ENCODE assay signal across 10 cellular contexts in the genomic region with DNA sequence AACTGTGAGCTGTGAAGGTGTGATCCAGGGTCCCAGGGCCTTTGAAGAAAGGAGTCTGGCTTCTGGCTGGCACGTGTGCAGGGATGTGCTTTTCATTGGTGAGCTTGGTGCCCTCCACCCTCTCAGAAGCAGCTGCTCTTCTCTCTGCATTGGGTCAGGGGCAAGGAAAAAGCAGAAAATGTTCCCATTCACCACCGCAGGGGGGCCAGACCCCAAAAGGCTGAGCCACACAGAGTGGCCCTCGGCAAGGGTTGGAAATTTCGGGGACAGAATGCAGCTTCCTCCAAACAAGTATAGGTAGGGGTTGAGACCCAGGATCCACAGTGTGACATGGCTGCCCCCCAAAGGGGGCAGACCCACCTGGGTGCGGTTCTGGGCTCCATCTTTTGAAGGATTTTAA. TPM values are rescaled to one million over a fixed set of nuclear protein-coding genes. Genes with fewer than 3 reads are reported as not detected.
DNase-seq lines count a peak whose midpoint lies in the region; ATAC-seq, FAIRE-seq and TF ChIP-seq lines count a peak whose summit lies in the region.
"Had no signal": no experiment of that assay in that cellular context is flagged by ENCODE, and none has a peak within 500 bp of the region (broad histone marks: within the 10 kb centered on the region; RNA-seq: fewer than 3 reads in every experiment).

No MANE protein-coding gene starts in this region.

- no peak overlapping the region for H2AFZ ChIP-seq in HepG2 (ENCODE audit: low read length)

- CTCF ChIA-PET in HepG2 (lab: Yijun Ruan, JAX; ENCODE audit: low intra/inter-chr PET ratio, low total read pairs): no interaction called here

- intact Hi-C loops in heart left ventricle (cut with DNase I) (loop anchor here in 4 of 10 donors (5.0 kb wide), 3 partner anchors 53 to 153 kb away; a partner anchor contains a TSS), cardiac septum (cut with DNase I) (no loop called here), HepG2 (cut with micrococcal nuclease; ENCODE audit: unreplicated experiment) (loop anchor here (5.0 kb wide), 1 partner anchor 33 kb away; no protein-coding TSS in a partner anchor)

- no peak for DNase-seq in heart left ventricle
- DNase-seq in cardiac septum (ENCODE audit: low spot score): no peak
- no peak for DNase-seq in T-helper 17 cell
- DNase-seq in HepG2 (ENCODE audit: low spot score): no peak
- DNase-seq in tibial nerve (ENCODE audit: low spot score in 2 of 2): no peak
- no peak for DNase-seq in epidermal melanocyte (ENCODE audit: insufficient read length, low spot score)
- DNase-seq in HK-2 (ENCODE audit: unreplicated experiment): no peak

- H3K4me3 ChIP-seq in heart left ventricle (peak overlapping the region in 7 of 12 donors; percentile 7 to 98 (median 77)), HepG2 (replicated peaks in 1 of 3; ENCODE audit: insufficient read depth in 1 of 3, low read depth in 2 of 3, low read length in 3 of 3) (no peak overlapping the region), tibial nerve (peak overlapping the region in 1 of 4 donors; percentile 93)

- ATAC-seq in heart left ventricle (no peak), T-helper 17 cell (no peak), HepG2 (no peak), HG03354 (IDR thresholded peaks at IDR 0.05; ENCODE audit: poor library complexity, severe bottlenecking, unreplicated experiment) (no peak)
- ATAC-seq: left colon had no signal

- no peak for FAIRE-seq in HepG2 (lab: Jason Lieb, UNC)

- H3K9me3 ChIP-seq in heart left ventricle: no peaks in the 10 kb centered on the region
- H3K9me3 ChIP-seq in T-helper 17 cell (ENCODE audit: control insufficient read depth, low read length, poor library complexity, severe bottlenecking): no peaks in the 10 kb centered on the region
- H3K9me3 ChIP-seq in HepG2 (ENCODE audit: low read length): no peaks in the 10 kb centered on the region
- no peaks in the 10 kb centered on the region for H3K9me3 ChIP-seq in tibial nerve

- TF ChIP-seq CTCF in heart left ventricle (IDR thresholded peaks at IDR 0.05) (no peak), HepG2 (CRISPR knock-in tag; IDR thresholded peaks at IDR 0.05) (no peak), tibial nerve (IDR thresholded peaks at IDR 0.05) (no peak)

- H3K27ac Mint-ChIP-seq in T-helper 17 cell: peak overlapping the region; percentile 98

- TF ChIP-seq EP300 in HepG2 (IDR thresholded peaks at IDR 0.05; ENCODE audit: low read depth in 2 of 2, low read length in 2 of 2) (no peak), HepG2 (CRISPR knock-in tag; IDR thresholded peaks at IDR 0.05; ENCODE audit: borderline replicate concordance) (no peak), tibial nerve (IDR thresholded peaks at IDR 0.05) (no peak)

- peaks cover 7% of the 10 kb centered on the region for H3K36me3 Mint-ChIP-seq in T-helper 17 cell (ENCODE audit: low read depth)

- H3K4me2 ChIP-seq in HepG2 (ENCODE audit: low read depth, low read length): peak overlapping the region; percentile 86

- H3K4me3 Mint-ChIP-seq in T-helper 17 cell: peak overlapping the region; percentile 95

- peak overlapping the region; percentile 78; the same call in 1 of the 2 replicates for H3K9ac ChIP-seq in HepG2 (ENCODE audit: insufficient read depth, low read depth, low read length)

- TF ChIP-seq POLR2A in heart left ventricle (IDR thresholded peaks at IDR 0.05) (no peak), HepG2 (IDR thresholded peaks at IDR 0.05; ENCODE audit: insufficient read depth in 1 of 2, low read depth in 2 of 2, low read length in 2 of 2) (no peak), tibial nerve (IDR thresholded peaks at IDR 0.05) (no peak)

- in situ Hi-C loops in HepG2 (cut with HindIII; ENCODE audit: extremely low pct_ligation_motif_present, low pct_unique_long_range_greater_than_20kb): loop anchor here (10.0 kb wide), 1 partner anchor 240 kb away; a partner anchor contains a TSS

- BruUV-seq in HepG2 (replicated peaks; lab: Mats Ljungman, UMichigan): no TSS peak

- POLR2A ChIA-PET in HepG2 (lab: Yijun Ruan, JAX): interaction anchor here (1.4 to 3.5 kb wide), 4 partner anchors 9 to 153 kb away, joined by 4 to 21 read pairs (median 8); no protein-coding TSS in a partner anchor

- no peak for TF ChIP-seq RAD21 in HepG2 (CRISPR knock-in tag; IDR thresholded peaks at IDR 0.05)

- peaks cover 75% of the 10 kb centered on the region for H3K4me1 Mint-ChIP-seq in T-helper 17 cell

- 72 to 79% (median 75%) methylated on average over 5 of the region's 5 CpGs for WGBS in heart left ventricle, 4 donors
- 91% methylated on average over 5 of the region's 5 CpGs for WGBS in HepG2 (ENCODE audit: low lambda C conversion rate)
- 56 to 72% methylated on average over 4 to 5 of the region's 5 CpGs for WGBS in tibial nerve, 2 donors

- H3K27me3 Mint-ChIP-seq in T-helper 17 cell: no peaks in the 10 kb centered on the region

- H3K27me3 ChIP-seq in heart left ventricle (no peaks in the 10 kb centered on the region), HepG2 (ENCODE audit: control insufficient read depth in 1 of 2, insufficient read depth in 2 of 2, low read length in 2 of 2) (no peaks in the 10 kb centered on the region), tibial nerve (no peaks in the 10 kb centered on the region)

- peaks cover 49 to 90% (median 79%) of the 10 kb centered on the region in 12 donors for H3K4me1 ChIP-seq in heart left ventricle
- peaks cover 69% of the 10 kb centered on the region for H3K4me1 ChIP-seq in HepG2 (ENCODE audit: insufficient read depth, low read length)
- H3K4me1 ChIP-seq in tibial nerve: peaks cover 0 to 89% (median 79%) of the 10 kb centered on the region in 4 donors

- peak overlapping the region; percentile 49 to 98 (median 89) for H3K27ac ChIP-seq in heart left ventricle
- H3K27ac ChIP-seq in HepG2 (ENCODE audit: extremely low read length, insufficient read depth, low read length): no peak overlapping the region
- H3K27ac ChIP-seq in tibial nerve: peak overlapping the region in 3 of 4 donors; percentile 88 to 91 (median 88)

- peaks cover 17% of the 10 kb centered on the region for H4K20me1 ChIP-seq in HepG2 (ENCODE audit: insufficient read depth, low read length)

- H3K36me3 ChIP-seq in heart left ventricle (peaks cover 0 to 3% (median 0%) of the 10 kb centered on the region in 9 donors), HepG2 (replicated peaks in 1 of 2; ENCODE audit: control insufficient read depth in 1 of 2, insufficient read depth in 2 of 2, low read length in 2 of 2) (peaks cover 1 to 19% of the 10 kb centered on the region in 2 experiments; a peak in 3 of 5 replicates), tibial nerve (no peaks in the 10 kb centered on the region)

- H3K79me2 ChIP-seq in HepG2 (ENCODE audit: insufficient read depth, low read length): peaks cover 54% of the 10 kb centered on the region

RNA-seq across cellular contexts. Expression of a gene that starts 2.5 kb away (rescaled TPM):
- total RNA-seq in heart left ventricle: 10 to 100 TPM; 19.1 to 66.7 (median 28.4) TPM
- 10 to 100 TPM; 23.9 to 24.7 TPM for polyA plus RNA-seq in heart left ventricle
- 29.5 TPM for total RNA-seq in cardiac septum
- 100 to 1,000 TPM; 188 to 208 TPM for total RNA-seq in T-helper 17 cell
- 20.6 and 21.3 TPM in 2 replicates for total RNA-seq in HepG2 (2016; rRNA removed; fragmentation: Illumina TruSeq; extraction: Trizol)
- total RNA-seq in HepG2 (2016; cell fraction: cytosol; rRNA removed; fragmentation: Illumina TruSeq; extraction: Trizol; ENCODE audit: low read depth): 8.5 and 9.2 TPM in 2 replicates
- 17.5 and 21.5 TPM in 2 replicates for total RNA-seq in HepG2 (2016; cell fraction: insoluble cytoplasmic fraction; rRNA removed; fragmentation: Illumina TruSeq; extraction: Trizol)
- total RNA-seq in HepG2 (2016; cell fraction: membrane; rRNA removed; fragmentation: Illumina TruSeq; extraction: Trizol): 24.6 and 31.5 TPM in 2 replicates
- 22.6 and 23.4 TPM in 2 replicates for total RNA-seq in HepG2 (2016; cell fraction: nucleus; rRNA removed; fragmentation: Illumina TruSeq; extraction: Trizol)
- polyA plus RNA-seq in HepG2 (2011; rRNA removed): 12.5 and 18.8 TPM in 2 replicates
- 13.9 and 14.0 TPM in 2 replicates for polyA plus RNA-seq in HepG2 (2011; cell fraction: cytosol; rRNA removed)
- 67.4 and 72.0 TPM in 2 replicates for polyA plus RNA-seq in HepG2 (2011; cell fraction: nucleus; rRNA removed)
- 26.5 and 39.5 TPM in 2 replicates for polyA plus RNA-seq in HepG2 (2012)
- polyA plus RNA-seq in HepG2 (2016; cell fraction: cytosol; fragmentation: Illumina TruSeq; extraction: Trizol; ENCODE audit: low read depth): 10.3 and 12.4 TPM in 2 replicates
- 42.9 and 49.6 TPM in 2 replicates for polyA plus RNA-seq in HepG2 (2016; cell fraction: insoluble cytoplasmic fraction; fragmentation: Illumina TruSeq; extraction: Trizol; ENCODE audit: low read depth)
- 24.4 and 34.3 TPM in 2 replicates for polyA plus RNA-seq in HepG2 (2016; cell fraction: membrane; fragmentation: Illumina TruSeq; extraction: Trizol; ENCODE audit: low read depth)
- 80.5 and 84.1 TPM in 2 replicates for polyA plus RNA-seq in HepG2 (2016; cell fraction: nucleus; fragmentation: Illumina TruSeq; extraction: Trizol; ENCODE audit: insufficient read depth, low read depth)
- 34.0 and 51.8 TPM in 2 replicates for polyA minus RNA-seq in HepG2 (2011; rRNA and poly(A)+ RNA removed; ENCODE audit: low replicate concordance)
- 19.3 and 20.3 TPM in 2 replicates for polyA minus RNA-seq in HepG2 (2011; cell fraction: cytosol; rRNA and poly(A)+ RNA removed)
- 23.4 and 28.1 TPM in 2 replicates for polyA minus RNA-seq in HepG2 (2011; cell fraction: nucleus; rRNA and poly(A)+ RNA removed)
- total RNA-seq in tibial nerve: 10 to 100 TPM; 14.9 to 56.4 (median 24.5) TPM

RNA-seq across cellular contexts. Expression of a gene that starts 28.2 kb away (rescaled TPM):
- 10 to 100 TPM in 2 of 9 donors, 1 to 10 TPM in 5, under 1 TPM in 2; 0.19 to 16.3 (median 7.8) TPM for total RNA-seq in heart left ventricle
- polyA plus RNA-seq in heart left ventricle: 1 to 10 TPM in 1 of 2 donors, not detected in 1; 5.8 TPM
- 7.9 TPM for total RNA-seq in cardiac septum
- under 1 TPM; 0.82 to 0.91 TPM for total RNA-seq in T-helper 17 cell
- total RNA-seq in HepG2 (2016; rRNA removed; fragmentation: Illumina TruSeq; extraction: Trizol): not detected in 2 replicates
- not detected in 2 replicates for total RNA-seq in HepG2 (2016; cell fraction: cytosol; rRNA removed; fragmentation: Illumina TruSeq; extraction: Trizol; ENCODE audit: low read depth)
- total RNA-seq in HepG2 (2016; cell fraction: insoluble cytoplasmic fraction; rRNA removed; fragmentation: Illumina TruSeq; extraction: Trizol): not detected in 2 replicates
- total RNA-seq in HepG2 (2016; cell fraction: membrane; rRNA removed; fragmentation: Illumina TruSeq; extraction: Trizol): not detected in 2 replicates
- not detected in 2 replicates for total RNA-seq in HepG2 (2016; cell fraction: nucleus; rRNA removed; fragmentation: Illumina TruSeq; extraction: Trizol)
- polyA plus RNA-seq in HepG2 (2011; rRNA removed): not detected in 2 replicates
- polyA plus RNA-seq in HepG2 (2011; cell fraction: cytosol; rRNA removed): not detected in 2 replicates
- polyA plus RNA-seq in HepG2 (2011; cell fraction: nucleus; rRNA removed): 0.17 and 0.26 TPM in 2 replicates
- not detected in 2 replicates for polyA plus RNA-seq in HepG2 (2012)
- polyA plus RNA-seq in HepG2 (2016; cell fraction: cytosol; fragmentation: Illumina TruSeq; extraction: Trizol; ENCODE audit: low read depth): not detected in 2 replicates
- not detected in 2 replicates for polyA plus RNA-seq in HepG2 (2016; cell fraction: insoluble cytoplasmic fraction; fragmentation: Illumina TruSeq; extraction: Trizol; ENCODE audit: low read depth)
- polyA plus RNA-seq in HepG2 (2016; cell fraction: membrane; fragmentation: Illumina TruSeq; extraction: Trizol; ENCODE audit: low read depth): not detected in 2 replicates
- polyA plus RNA-seq in HepG2 (2016; cell fraction: nucleus; fragmentation: Illumina TruSeq; extraction: Trizol; ENCODE audit: insufficient read depth, low read depth): not detected in 2 replicates
- 0.07 TPM in 1 of 2 replicates, not detected in the other for polyA minus RNA-seq in HepG2 (2011; rRNA and poly(A)+ RNA removed; ENCODE audit: low replicate concordance)
- not detected in 2 replicates for polyA minus RNA-seq in HepG2 (2011; cell fraction: cytosol; rRNA and poly(A)+ RNA removed)
- polyA minus RNA-seq in HepG2 (2011; cell fraction: nucleus; rRNA and poly(A)+ RNA removed): not detected in 2 replicates
- total RNA-seq in tibial nerve: under 1 TPM in 1 of 4 donors, not detected in 3; 0.42 TPM

RNA-seq across cellular contexts. Expression of a gene that starts 35.8 kb away (rescaled TPM):
- not detected for total RNA-seq in heart left ventricle
- polyA plus RNA-seq in heart left ventricle: not detected
- not detected for total RNA-seq in cardiac septum
- not detected for total RNA-seq in T-helper 17 cell
- not detected in 2 replicates for total RNA-seq in HepG2 (2016; rRNA removed; fragmentation: Illumina TruSeq; extraction: Trizol)
- total RNA-seq in HepG2 (2016; cell fraction: cytosol; rRNA removed; fragmentation: Illumina TruSeq; extraction: Trizol; ENCODE audit: low read depth): not detected in 2 replicates
- not detected in 2 replicates for total RNA-seq in HepG2 (2016; cell fraction: insoluble cytoplasmic fraction; rRNA removed; fragmentation: Illumina TruSeq; extraction: Trizol)
- not detected in 2 replicates for total RNA-seq in HepG2 (2016; cell fraction: membrane; rRNA removed; fragmentation: Illumina TruSeq; extraction: Trizol)
- total RNA-seq in HepG2 (2016; cell fraction: nucleus; rRNA removed; fragmentation: Illumina TruSeq; extraction: Trizol): not detected in 2 replicates
- 0.07 and 0.09 TPM in 2 replicates for polyA plus RNA-seq in HepG2 (2011; rRNA removed)
- polyA plus RNA-seq in HepG2 (2011; cell fraction: cytosol; rRNA removed): 0.03 and 0.13 TPM in 2 replicates
- 0.03 TPM in 1 of 2 replicates, not detected in the other for polyA plus RNA-seq in HepG2 (2011; cell fraction: nucleus; rRNA removed)
- polyA plus RNA-seq in HepG2 (2012): 0.12 and 0.23 TPM in 2 replicates
- polyA plus RNA-seq in HepG2 (2016; cell fraction: cytosol; fragmentation: Illumina TruSeq; extraction: Trizol; ENCODE audit: low read depth): not detected in 2 replicates
- not detected in 2 replicates for polyA plus RNA-seq in HepG2 (2016; cell fraction: insoluble cytoplasmic fraction; fragmentation: Illumina TruSeq; extraction: Trizol; ENCODE audit: low read depth)
- polyA plus RNA-seq in HepG2 (2016; cell fraction: membrane; fragmentation: Illumina TruSeq; extraction: Trizol; ENCODE audit: low read depth): not detected in 2 replicates
- not detected in 2 replicates for polyA plus RNA-seq in HepG2 (2016; cell fraction: nucleus; fragmentation: Illumina TruSeq; extraction: Trizol; ENCODE audit: insufficient read depth, low read depth)
- 0.05 TPM in 1 of 2 replicates, not detected in the other for polyA minus RNA-seq in HepG2 (2011; rRNA and poly(A)+ RNA removed; ENCODE audit: low replicate concordance)
- polyA minus RNA-seq in HepG2 (2011; cell fraction: cytosol; rRNA and poly(A)+ RNA removed): not detected in 2 replicates
- polyA minus RNA-seq in HepG2 (2011; cell fraction: nucleus; rRNA and poly(A)+ RNA removed): not detected in 2 replicates
- total RNA-seq in tibial nerve: not detected
- total RNA-seq: activated CD8-positive, alpha-beta memory T cell treated with anti-CD3 and anti-CD28 coated beads for 36 hours; left colon had no signal

RNA-seq across cellular contexts. Expression of a gene that starts 42.0 kb away (rescaled TPM):
- total RNA-seq in heart left ventricle (1 to 10 TPM in 5 of 9 donors, under 1 TPM in 1, not detected in 3; 0.14 to 3.3 (median 2.0) TPM), cardiac septum (0.67 TPM), T-helper 17 cell (under 1 TPM in 1 of 2 donors, not detected in 1; 0.20 TPM), HepG2 (2016; rRNA removed; fragmentation: Illumina TruSeq; extraction: Trizol) (not detected in 2 replicates), tibial nerve (not detected)
- polyA plus RNA-seq in heart left ventricle (1 to 10 TPM in 1 of 2 donors, under 1 TPM in 1; 0.06 to 1.5 TPM), HepG2 (2011; rRNA removed) (not detected in 2 replicates)
- total RNA-seq in HepG2 (2016; cell fraction: cytosol; rRNA removed; fragmentation: Illumina TruSeq; extraction: Trizol; ENCODE audit: low read depth): not detected in 2 replicates
- not detected in 2 replicates for total RNA-seq in HepG2 (2016; cell fraction: insoluble cytoplasmic fraction; rRNA removed; fragmentation: Illumina TruSeq; extraction: Trizol)
- not detected in 2 replicates for total RNA-seq in HepG2 (2016; cell fraction: membrane; rRNA removed; fragmentation: Illumina TruSeq; extraction: Trizol)
- not detected in 2 replicates for total RNA-seq in HepG2 (2016; cell fraction: nucleus; rRNA removed; fragmentation: Illumina TruSeq; extraction: Trizol)
- not detected in 2 replicates for polyA plus RNA-seq in HepG2 (2011; cell fraction: cytosol; rRNA removed)
- 0.05 TPM in 1 of 2 replicates, not detected in the other for polyA plus RNA-seq in HepG2 (2011; cell fraction: nucleus; rRNA removed)
- not detected in 2 replicates for polyA plus RNA-seq in HepG2 (2012)
- polyA plus RNA-seq in HepG2 (2016; cell fraction: cytosol; fragmentation: Illumina TruSeq; extraction: Trizol; ENCODE audit: low read depth): not detected in 2 replicates
- polyA plus RNA-seq in HepG2 (2016; cell fraction: insoluble cytoplasmic fraction; fragmentation: Illumina TruSeq; extraction: Trizol; ENCODE audit: low read depth): not detected in 2 replicates
- polyA plus RNA-seq in HepG2 (2016; cell fraction: membrane; fragmentation: Illumina TruSeq; extraction: Trizol; ENCODE audit: low read depth): not detected in 2 replicates
- polyA plus RNA-seq in HepG2 (2016; cell fraction: nucleus; fragmentation: Illumina TruSeq; extraction: Trizol; ENCODE audit: insufficient read depth, low read depth): not detected in 2 replicates
- polyA minus RNA-seq in HepG2 (2011; rRNA and poly(A)+ RNA removed; ENCODE audit: low replicate concordance): not detected in 2 replicates
- polyA minus RNA-seq in HepG2 (2011; cell fraction: cytosol; rRNA and poly(A)+ RNA removed): not detected in 2 replicates
- polyA minus RNA-seq in HepG2 (2011; cell fraction: nucleus; rRNA and poly(A)+ RNA removed): not detected in 2 replicates
- total RNA-seq: activated CD8-positive, alpha-beta memory T cell treated with anti-CD3 and anti-CD28 coated beads for 36 hours had no signal

RNA-seq across cellular contexts. Expression of a gene that starts 58.5 kb away (rescaled TPM):
- total RNA-seq in heart left ventricle: 10 to 100 TPM; 22.6 to 39.3 (median 29.5) TPM
- polyA plus RNA-seq in heart left ventricle: 10 to 100 TPM; 28.0 to 29.3 TPM
- total RNA-seq in cardiac septum: 25.6 TPM
- total RNA-seq in T-helper 17 cell: 10 to 100 TPM; 44.6 to 49.0 TPM
- total RNA-seq in HepG2 (2016; rRNA removed; fragmentation: Illumina TruSeq; extraction: Trizol): 8.2 and 15.2 TPM in 2 replicates
- total RNA-seq in HepG2 (2016; cell fraction: cytosol; rRNA removed; fragmentation: Illumina TruSeq; extraction: Trizol; ENCODE audit: low read depth): 7.6 and 8.1 TPM in 2 replicates
- total RNA-seq in HepG2 (2016; cell fraction: insoluble cytoplasmic fraction; rRNA removed; fragmentation: Illumina TruSeq; extraction: Trizol): 8.9 and 14.6 TPM in 2 replicates
- total RNA-seq in HepG2 (2016; cell fraction: membrane; rRNA removed; fragmentation: Illumina TruSeq; extraction: Trizol): 17.8 and 17.9 TPM in 2 replicates
- total RNA-seq in HepG2 (2016; cell fraction: nucleus; rRNA removed; fragmentation: Illumina TruSeq; extraction: Trizol): 13.8 and 17.0 TPM in 2 replicates
- 23.7 and 25.1 TPM in 2 replicates for polyA plus RNA-seq in HepG2 (2011; rRNA removed)
- polyA plus RNA-seq in HepG2 (2011; cell fraction: cytosol; rRNA removed): 10.1 and 12.4 TPM in 2 replicates
- polyA plus RNA-seq in HepG2 (2011; cell fraction: nucleus; rRNA removed): 149 and 163 TPM in 2 replicates
- polyA plus RNA-seq in HepG2 (2012): 11.8 and 16.1 TPM in 2 replicates
- polyA plus RNA-seq in HepG2 (2016; cell fraction: cytosol; fragmentation: Illumina TruSeq; extraction: Trizol; ENCODE audit: low read depth): 9.7 and 10.4 TPM in 2 replicates
- polyA plus RNA-seq in HepG2 (2016; cell fraction: insoluble cytoplasmic fraction; fragmentation: Illumina TruSeq; extraction: Trizol; ENCODE audit: low read depth): 7.6 and 10.2 TPM in 2 replicates
- 15.2 and 26.1 TPM in 2 replicates for polyA plus RNA-seq in HepG2 (2016; cell fraction: membrane; fragmentation: Illumina TruSeq; extraction: Trizol; ENCODE audit: low read depth)
- 43.8 and 44.9 TPM in 2 replicates for polyA plus RNA-seq in HepG2 (2016; cell fraction: nucleus; fragmentation: Illumina TruSeq; extraction: Trizol; ENCODE audit: insufficient read depth, low read depth)
- 13.8 and 70.3 TPM in 2 replicates for polyA minus RNA-seq in HepG2 (2011; rRNA and poly(A)+ RNA removed; ENCODE audit: low replicate concordance)
- 4.8 and 5.1 TPM in 2 replicates for polyA minus RNA-seq in HepG2 (2011; cell fraction: cytosol; rRNA and poly(A)+ RNA removed)
- 11.6 and 13.2 TPM in 2 replicates for polyA minus RNA-seq in HepG2 (2011; cell fraction: nucleus; rRNA and poly(A)+ RNA removed)
- total RNA-seq in tibial nerve: 10 to 100 TPM; 42.6 to 86.7 (median 48.9) TPM

Comparison
In these comparisons a context has a peak if more than half of its experiments do, and no peak if none do; other contexts are left out.
1. H3K4me3 ChIP-seq: peak in heart left ventricle (7 of 12); none in HepG2 (0 of 3).